ENCODE assay signal across 8 cellular contexts in the genomic region with DNA sequence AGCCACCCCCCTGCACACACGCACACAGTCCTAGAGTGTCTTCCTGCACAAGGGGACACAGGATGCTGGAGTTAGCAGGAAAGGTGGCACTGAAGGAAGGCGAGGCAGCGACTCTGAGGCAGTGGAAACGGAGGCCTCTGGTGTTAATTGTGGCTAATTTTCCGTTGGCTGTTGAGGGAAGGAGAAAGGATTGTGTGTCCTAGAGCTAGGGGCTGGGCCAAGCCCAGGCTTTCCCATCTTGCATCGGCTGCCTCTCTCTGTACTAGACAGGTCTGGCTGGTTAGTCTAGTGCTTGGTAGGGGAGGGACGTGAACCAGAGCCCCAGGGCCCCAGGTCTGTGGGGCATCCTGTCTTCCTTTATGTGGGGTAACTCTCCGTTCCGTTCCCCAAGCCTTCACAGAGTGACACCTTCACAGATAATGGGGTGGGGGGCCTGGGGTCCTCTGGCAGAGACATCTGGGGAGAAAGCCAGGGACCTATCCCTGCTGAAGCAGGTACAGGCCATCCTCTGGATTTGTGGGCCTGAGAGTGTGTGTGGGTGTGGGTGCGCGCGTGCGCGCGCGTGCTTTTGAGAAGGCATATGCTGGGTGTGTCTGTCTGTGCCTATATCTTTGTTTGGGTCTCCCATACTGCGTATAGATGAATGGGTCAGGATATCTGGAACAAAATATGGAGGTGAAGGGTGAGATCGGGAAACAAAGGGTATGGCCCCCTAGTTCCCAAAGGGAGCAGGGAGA. TPM values are rescaled to one million over a fixed set of nuclear protein-coding genes. Genes with fewer than 3 reads are reported as not detected.
A peak's percentile ranks its signal among the peaks of the same experiment; 100 is the strongest.
DNase-seq lines count a peak whose midpoint lies in the region; ATAC-seq and TF ChIP-seq lines count a peak whose summit lies in the region.

Gene CHD3 (plus strand): TSS at position 606 of the 737 bp plus-strand sequence. CDS start 212 bp downstream, outside the sequence.

- H3K4me3 ChIP-seq in BJ (ENCODE audit: low read depth, low read length) (peak within 1 kb of the TSS; percentile 50), MM.1S (ENCODE audit: low read length) (peak within 1 kb of the TSS; percentile 68), esophagus (ENCODE audit: low read depth in 1 of 2, low read length in 2 of 2) (peak within 1 kb of the TSS; percentile 54 to 95)

- H3K4me1 Mint-ChIP-seq in natural killer cell treated with Interleukin-12 subunit alpha and Interleukin-12 subunit beta and Interleukin-15 and Interleukin-18, amount 100 ng/mL, for 72 hours (ENCODE audit: low read depth in 2 of 2): peaks cover 0 to 6% of the 10 kb centered on the region in 2 donors
- H3K4me1 Mint-ChIP-seq in type B pancreatic cell (ENCODE audit: unreplicated experiment): no peaks in the 10 kb centered on the region

- DNase-seq in BJ (ENCODE audit: low read depth) (no peak), MM.1S (no peak), type B pancreatic cell (ENCODE audit: extremely low spot score, unreplicated experiment) (no peak)
- peak; percentile 81 for DNase-seq in activated CD8-positive, alpha-beta memory T cell treated with anti-CD3 and anti-CD28 coated beads for 24 hours
- no peak for DNase-seq in natural killer cell treated with Interleukin-12 subunit alpha and Interleukin-12 subunit beta and Interleukin-15 and Interleukin-18, amount 100 ng/mL, for 72 hours (ENCODE audit: low spot score)

- TF ChIP-seq CTCF in BJ (IDR thresholded peaks at IDR 0.05; ENCODE audit: insufficient read depth, low read depth, low read length) (no peak), MM.1S (IDR thresholded peaks at IDR 0.05; ENCODE audit: low read length) (no peak), type B pancreatic cell (conservative IDR thresholded peaks at IDR 0.05) (no peak)

- no peak within 1 kb of the TSS for H3K27ac ChIP-seq in MM.1S (ENCODE audit: low read length)
- H3K27ac ChIP-seq in esophagus (ENCODE audit: low read depth in 2 of 2, low read length in 1 of 2): peak within 1 kb of the TSS; percentile 95 to 96

- no peaks in the 10 kb centered on the region for H3K9me2 ChIP-seq in MM.1S (replicated peaks; ENCODE audit: insufficient read depth, low read length)

- H4K20me1 ChIP-seq in MM.1S (ENCODE audit: insufficient read depth, low read length): no peaks in the 10 kb centered on the region

- peak within 1 kb of the TSS; percentile 94 for H3K4me2 ChIP-seq in MM.1S (ENCODE audit: low read depth, low read length)

- H3K36me3 ChIP-seq in BJ (ENCODE audit: control insufficient read depth, insufficient read depth, low read length) (peaks cover 16% of the 10 kb centered on the region), MM.1S (replicated peaks; ENCODE audit: insufficient read depth, low read length) (no peaks in the 10 kb centered on the region), esophagus (ENCODE audit: control insufficient read depth in 2 of 2, insufficient read depth in 2 of 2, low read length in 1 of 2) (peaks cover 0 to 5% of the 10 kb centered on the region in 2 donors)

- no peaks in the 10 kb centered on the region for H3K9me3 Mint-ChIP-seq in natural killer cell treated with Interleukin-12 subunit alpha and Interleukin-12 subunit beta and Interleukin-15 and Interleukin-18, amount 100 ng/mL, for 72 hours
- no peaks in the 10 kb centered on the region for H3K9me3 Mint-ChIP-seq in type B pancreatic cell

- no peak within 1 kb of the TSS for H3K4me3 Mint-ChIP-seq in natural killer cell treated with Interleukin-12 subunit alpha and Interleukin-12 subunit beta and Interleukin-15 and Interleukin-18, amount 100 ng/mL, for 72 hours
- no peak within 1 kb of the TSS for H3K4me3 Mint-ChIP-seq in type B pancreatic cell

- CTCF ChIA-PET in BJ (lab: Yijun Ruan, JAX): interaction anchor here (0.8 to 2.7 kb wide), 7 partner anchors 10 to 271 kb away, joined by 3 to 9 read pairs (median 4); partner anchors contain the start of gene RNF227

- WGBS in esophagus, 2 donors: 15 to 20% methylated on average over 18 of the region's 18 CpGs

- no peaks in the 10 kb centered on the region for H3K79me2 ChIP-seq in MM.1S (ENCODE audit: low read length)

- POLR2A ChIA-PET in BJ (lab: Charles Lee): no interaction called here

- no peaks in the 10 kb centered on the region for H3K27me3 ChIP-seq in BJ (ENCODE audit: control insufficient read depth, insufficient read depth, low read length)
- peaks cover 67% of the 10 kb centered on the region for H3K27me3 ChIP-seq in MM.1S (replicated peaks; ENCODE audit: insufficient read depth, low read length)
- H3K27me3 ChIP-seq in esophagus (ENCODE audit: control insufficient read depth in 1 of 2, insufficient read depth in 2 of 2, low read length in 2 of 2): no peaks in the 10 kb centered on the region

- H2AFZ ChIP-seq in MM.1S (ENCODE audit: low read length): peak within 1 kb of the TSS; percentile 73

- H3K4me1 ChIP-seq in MM.1S (ENCODE audit: low read length) (peaks cover 16% of the 10 kb centered on the region), esophagus (ENCODE audit: control insufficient read depth in 2 of 2, insufficient read depth in 2 of 2, low read length in 1 of 2) (peaks cover 9 to 14% of the 10 kb centered on the region in 2 donors)

- H3K9me3 ChIP-seq in MM.1S (replicated peaks; ENCODE audit: insufficient read depth, low read length) (no peaks in the 10 kb centered on the region), esophagus (ENCODE audit: control insufficient read depth in 2 of 2, insufficient read depth in 1 of 2, low read depth in 1 of 2, low read length in 1 of 2) (no peaks in the 10 kb centered on the region)

- H3K9ac ChIP-seq in MM.1S (ENCODE audit: low read length): no peak within 1 kb of the TSS

- H3K27me3 Mint-ChIP-seq in natural killer cell treated with Interleukin-12 subunit alpha and Interleukin-12 subunit beta and Interleukin-15 and Interleukin-18, amount 100 ng/mL, for 72 hours: no peaks in the 10 kb centered on the region
- no peaks in the 10 kb centered on the region for H3K27me3 Mint-ChIP-seq in type B pancreatic cell

- no peak for ATAC-seq in natural killer cell treated with Interleukin-12 subunit alpha and Interleukin-12 subunit beta and Interleukin-15 and Interleukin-18, amount 100 ng/mL, for 72 hours
- ATAC-seq in HG02571 (IDR thresholded peaks at IDR 0.05; ENCODE audit: unreplicated experiment) (no peak), HG02763 (IDR thresholded peaks at IDR 0.05; ENCODE audit: unreplicated experiment) (no peak)

- peaks cover 6% of the 10 kb centered on the region for H3K36me3 Mint-ChIP-seq in natural killer cell treated with Interleukin-12 subunit alpha and Interleukin-12 subunit beta and Interleukin-15 and Interleukin-18, amount 100 ng/mL, for 72 hours
- H3K36me3 Mint-ChIP-seq in type B pancreatic cell: peaks cover 9% of the 10 kb centered on the region

- H3K27ac Mint-ChIP-seq in natural killer cell treated with Interleukin-12 subunit alpha and Interleukin-12 subunit beta and Interleukin-15 and Interleukin-18, amount 100 ng/mL, for 72 hours: no peak within 1 kb of the TSS
- H3K27ac Mint-ChIP-seq in type B pancreatic cell: no peak within 1 kb of the TSS

- peaks cover 4% of the 10 kb centered on the region; the same call in 1 of the 2 replicates for H3F3A ChIP-seq in MM.1S (ENCODE audit: insufficient read depth, low read length)

RNA-seq across cellular contexts. Expression of gene CHD3, which starts in this region (rescaled TPM):
- polyA plus RNA-seq in BJ (2011; rRNA removed) (43.5 and 49.1 TPM in 2 replicates), esophagus (10 to 100 TPM; 37.2 to 78.7 TPM)
- 67.4 and 108 TPM in 2 replicates for polyA minus RNA-seq in BJ (2011; rRNA and poly(A)+ RNA removed)
- total RNA-seq in natural killer cell treated with Interleukin-12 subunit alpha and Interleukin-12 subunit beta and Interleukin-15 and Interleukin-18, amount 100 ng/mL, for 72 hours: 100 to 1,000 TPM; 106 to 192 TPM
- 170 and 172 TPM in 2 replicates for total RNA-seq in type B pancreatic cell (ENCODE audit: low replicate concordance)
